1 cellular context compared by ENCODE assay signal in genomic region chr3:13111874-13112520, GRCh38.
A peak's percentile ranks its signal among the peaks of the same experiment; 100 is the strongest.
TF ChIP-seq lines count a peak whose summit lies in the region.

No MANE protein-coding gene starts in this region.

TF ChIP-seq in HepG2, 621 proteins besides CTCF, POLR2A, EP300 and RAD21 (continued from another document and continues in another):
- no peak for TF ChIP-seq KAT7 (CRISPR knock-in tag; IDR thresholded peaks at IDR 0.05; ENCODE audit: borderline replicate concordance)
- TF ChIP-seq ATRX (CRISPR knock-in tag; IDR thresholded peaks at IDR 0.05; ENCODE audit: borderline replicate concordance) = no peak
- TF ChIP-seq NFKB2 (CRISPR knock-in tag; IDR thresholded peaks at IDR 0.05; ENCODE audit: borderline replicate concordance) = 0 out of 2 replicates have a peak, but pooled peaks have one; percentile 57
- TF ChIP-seq EZH2 (conservative IDR thresholded peaks at IDR 0.05; ENCODE audit: low read depth, low read length) = no peak
- TF ChIP-seq KLF11 (CRISPR knock-in tag; IDR thresholded peaks at IDR 0.05) = no peak
- no peak for TF ChIP-seq ATF5 (CRISPR knock-in tag; IDR thresholded peaks at IDR 0.05; ENCODE audit: low read depth)
- TF ChIP-seq KLF9 (CRISPR knock-in tag; IDR thresholded peaks at IDR 0.05; ENCODE audit: low read depth) = no peak
- no peak for TF ChIP-seq MEIS1 (CRISPR knock-in tag; IDR thresholded peaks at IDR 0.05; ENCODE audit: borderline replicate concordance)
- TF ChIP-seq TSC22D2 (CRISPR knock-in tag; IDR thresholded peaks at IDR 0.05; ENCODE audit: borderline replicate concordance) = no peak
- no peak for TF ChIP-seq TMF1 (CRISPR knock-in tag; IDR thresholded peaks at IDR 0.05; ENCODE audit: low read depth)
- no peak for TF ChIP-seq KLF15 (CRISPR knock-in tag; IDR thresholded peaks at IDR 0.05; ENCODE audit: borderline replicate concordance)
- TF ChIP-seq NCOR1 (IDR thresholded peaks at IDR 0.05; ENCODE audit: borderline replicate concordance, low read length) = no peak
- TF ChIP-seq MTERF4 (CRISPR knock-in tag; IDR thresholded peaks at IDR 0.05) = no peak
- no peak for TF ChIP-seq ZNF101 (CRISPR knock-in tag; IDR thresholded peaks at IDR 0.05; ENCODE audit: borderline replicate concordance, low read depth)
- TF ChIP-seq GRHL1 (CRISPR knock-in tag; conservative IDR thresholded peaks at IDR 0.05) = no peak
- no peak for TF ChIP-seq ZNF576 (CRISPR knock-in tag; IDR thresholded peaks at IDR 0.05)
- TF ChIP-seq PATZ1 (CRISPR knock-in tag; IDR thresholded peaks at IDR 0.05) = no peak
- no peak for TF ChIP-seq MBD4 (IDR thresholded peaks at IDR 0.05; ENCODE audit: borderline replicate concordance, low read length)
- TF ChIP-seq ZNF615 (CRISPR knock-in tag; IDR thresholded peaks at IDR 0.05; ENCODE audit: borderline replicate concordance) = no peak
- no peak for TF ChIP-seq ZNF7 (CRISPR knock-in tag; IDR thresholded peaks at IDR 0.05)
- no peak for TF ChIP-seq NR3C1 (CRISPR knock-in tag; IDR thresholded peaks at IDR 0.05)
- TF ChIP-seq ZBED4 (CRISPR knock-in tag; IDR thresholded peaks at IDR 0.05; ENCODE audit: borderline replicate concordance) = no peak
- TF ChIP-seq RBFOX2 (IDR thresholded peaks at IDR 0.05; ENCODE audit: low read depth, low read length) = no peak
- TF ChIP-seq ZFP62 (CRISPR knock-in tag; IDR thresholded peaks at IDR 0.05) = no peak
- no peak for TF ChIP-seq ZNF609 (CRISPR knock-in tag; IDR thresholded peaks at IDR 0.05; ENCODE audit: borderline replicate concordance)
- no peak for TF ChIP-seq SIN3B (IDR thresholded peaks at IDR 0.05; ENCODE audit: low read length)
- no peak for TF ChIP-seq DNMT1 (CRISPR knock-in tag; IDR thresholded peaks at IDR 0.05)
- no peak for TF ChIP-seq KDM1A (CRISPR knock-in tag; IDR thresholded peaks at IDR 0.05)
- TF ChIP-seq GABPB1 (CRISPR knock-in tag; IDR thresholded peaks at IDR 0.05) = peak; percentile 20; the same call in 1 of the 2 replicates
- no peak for TF ChIP-seq XRCC5 (optimal IDR thresholded peaks at IDR 0.05; ENCODE audit: low read length)
- TF ChIP-seq CREBL2 (CRISPR knock-in tag; IDR thresholded peaks at IDR 0.05; ENCODE audit: borderline replicate concordance) = no peak
- TF ChIP-seq BORCS8-MEF2B (CRISPR knock-in tag; IDR thresholded peaks at IDR 0.05) = peak; percentile 27; the same call in 1 of the 2 replicates
- TF ChIP-seq LBX2 (CRISPR knock-in tag; IDR thresholded peaks at IDR 0.05; ENCODE audit: borderline replicate concordance) = no peak
- TF ChIP-seq ZSCAN5A (CRISPR knock-in tag; IDR thresholded peaks at IDR 0.05; ENCODE audit: borderline replicate concordance) = no peak
- no peak for TF ChIP-seq ATF3 (CRISPR knock-in tag; IDR thresholded peaks at IDR 0.05)
- TF ChIP-seq STAG1 (CRISPR knock-in tag; IDR thresholded peaks at IDR 0.05) = no peak; the same call in 1 of the 2 replicates
- no peak for TF ChIP-seq FIP1L1 (IDR thresholded peaks at IDR 0.05; ENCODE audit: borderline replicate concordance, insufficient read depth, low read depth, low read length)
- TF ChIP-seq ZHX1 (CRISPR knock-in tag; IDR thresholded peaks at IDR 0.05; ENCODE audit: low read depth) = no peak
- no peak for TF ChIP-seq MTF2 (CRISPR knock-in tag; IDR thresholded peaks at IDR 0.05; ENCODE audit: borderline replicate concordance)
- no peak for TF ChIP-seq TBX3 (IDR thresholded peaks at IDR 0.05; ENCODE audit: borderline replicate concordance)
- TF ChIP-seq SSRP1 (CRISPR knock-in tag; IDR thresholded peaks at IDR 0.05) = no peak
- TF ChIP-seq SIN3A (IDR thresholded peaks at IDR 0.05; ENCODE audit: borderline replicate concordance, low read depth, low read length) = no peak
